8 cellular contexts compared by ENCODE assay signal in genomic region chr10:119667562-119668328, GRCh38. TPM values are rescaled to one million over a fixed set of nuclear protein-coding genes. Genes with fewer than 3 reads are reported as not detected.
A peak's percentile ranks its signal among the peaks of the same experiment; 100 is the strongest.
DNase-seq lines count a peak whose midpoint lies in the region; ATAC-seq, FAIRE-seq and TF ChIP-seq lines count a peak whose summit lies in the region.

No MANE protein-coding gene starts in this region.

- peak; percentile 52 to 85 for ATAC-seq in upper lobe of left lung (ENCODE audit: low FRiP score in 2 of 2)
- no peak for ATAC-seq in GM21825 (IDR thresholded peaks at IDR 0.05; ENCODE audit: unreplicated experiment)

- TF ChIP-seq CTCF in AG04449 (IDR thresholded peaks at IDR 0.05; ENCODE audit: insufficient read depth, low read length, missing control alignments) (peak; percentile 14), keratinocyte (optimal IDR thresholded peaks at IDR 0.05 in 1 of 3, IDR thresholded peaks at IDR 0.05 in 1 of 3, conservative IDR thresholded peaks at IDR 0.05 in 1 of 3; ENCODE audit: extremely low read depth in 1 of 3, insufficient read depth in 2 of 3, low read length in 3 of 3) (peak in 2 of 3 experiments; percentile 13 to 16), upper lobe of left lung (IDR thresholded peaks at IDR 0.05) (no peak)

- dilution Hi-C loops in keratinocyte (cut with MboI; ENCODE audit: extremely low pct_ligation_motif_present, low sequenced_read_pairs), result no loop called here

- H3K9me3 Mint-ChIP-seq in activated naive CD4-positive, alpha-beta T cell treated with anti-CD3 and anti-CD28 coated beads for 36 hours, result no peaks in the 10 kb centered on the region

- no peaks in the 10 kb centered on the region for H3K27me3 Mint-ChIP-seq in activated naive CD4-positive, alpha-beta T cell treated with anti-CD3 and anti-CD28 coated beads for 36 hours (ENCODE audit: low read depth)

- H3K79me2 ChIP-seq in keratinocyte (ENCODE audit: control insufficient read depth, insufficient read depth, low read length), result peaks cover 83% of the 10 kb centered on the region

- POLR2A ChIA-PET in AG04449 (lab: Yijun Ruan, JAX), result interaction anchor here (0.6 to 2.8 kb wide), 5 partner anchors 10 to 58 kb away, joined by 3 to 9 read pairs (median 4); partner anchors contain the start of gene BAG3

- H3K4me3 ChIP-seq in AG04449 (ENCODE audit: low read depth, low read length) (peak overlapping the region; percentile 33), keratinocyte (ENCODE audit: control insufficient read depth in 2 of 3, extremely low read depth in 1 of 3, insufficient read depth in 2 of 3, low read depth in 1 of 3, low read length in 3 of 3) (peak overlapping the region in 1 of 3 experiments; percentile 11), upper lobe of left lung (no peak overlapping the region)

- CTCF ChIA-PET in AG04449 (lab: Yijun Ruan, JAX), result interaction anchor here (1.0 to 3.7 kb wide), 5 partner anchors 14 to 59 kb away, joined by 3 to 25 read pairs (median 7); no protein-coding TSS in a partner anchor
- CTCF ChIA-PET in activated naive CD4-positive, alpha-beta T cell treated with anti-CD3 and anti-CD28 coated beads for 36 hours (lab: Charles Lee), result interaction anchor here (1.4 kb wide), 1 partner anchor 9 kb away, joined by 4 read pairs; no protein-coding TSS in a partner anchor

- 51 to 59% methylated on average over 6 to 12 of the region's 12 CpGs for WGBS in upper lobe of left lung, 2 donors

- FAIRE-seq in keratinocyte (lab: Jason Lieb, UNC), result peak; percentile 99

- H4K20me1 ChIP-seq in keratinocyte (ENCODE audit: control insufficient read depth, extremely low read depth, insufficient read depth, low read length), result peaks cover 13% of the 10 kb centered on the region

- H3K27ac Mint-ChIP-seq in activated naive CD4-positive, alpha-beta T cell treated with anti-CD3 and anti-CD28 coated beads for 36 hours, result no peak overlapping the region

- peaks cover 8% of the 10 kb centered on the region for H3K36me3 Mint-ChIP-seq in activated naive CD4-positive, alpha-beta T cell treated with anti-CD3 and anti-CD28 coated beads for 36 hours (ENCODE audit: low read depth)

- H3K27ac ChIP-seq in keratinocyte (ENCODE audit: control insufficient read depth, insufficient read depth, low read length), result peak overlapping the region; percentile 50
- H3K27ac ChIP-seq in upper lobe of left lung, result peak overlapping the region in 3 of 4 donors; percentile 10 to 63 (median 53)

- no peak overlapping the region for H2AFZ ChIP-seq in keratinocyte (ENCODE audit: control insufficient read depth, low read length)

- no peak for TF ChIP-seq POLR2A in upper lobe of left lung (IDR thresholded peaks at IDR 0.05)

- H3K4me3 Mint-ChIP-seq in activated naive CD4-positive, alpha-beta T cell treated with anti-CD3 and anti-CD28 coated beads for 36 hours, result no peak overlapping the region

- DNase-seq in AG04449 (ENCODE audit: low read depth, low spot score) (peak; percentile 79), HUDEP-2 (lab: John Stamatoyannopoulos, UW; ENCODE audit: unreplicated experiment in 76 of 76) (peak in 51 of 76 experiments; percentile 4 to 61 (median 26)), astrocyte of the hippocampus (ENCODE audit: low read depth, low spot score) (peak; percentile 97), keratinocyte (ENCODE audit: low read depth, low spot score) (peak; percentile 90), upper lobe of left lung (peak in 1 of 2 donors; percentile 49)
- DNase-seq in stimulated activated CD4-positive, alpha-beta T cell treated with anti-CD3 and anti-CD28 coated beads, Interleukin-1b, Interleukin-23, amount 100 ng/mL, for 48 hours, result no peak
- no peak for DNase-seq in activated naive CD4-positive, alpha-beta T cell treated with anti-CD3 and anti-CD28 coated beads for 36 hours

- H3K4me1 Mint-ChIP-seq in activated naive CD4-positive, alpha-beta T cell treated with anti-CD3 and anti-CD28 coated beads for 36 hours (ENCODE audit: low read depth), result peaks cover 35% of the 10 kb centered on the region

- H3K36me3 ChIP-seq in keratinocyte (ENCODE audit: control insufficient read depth in 2 of 2, extremely low read depth in 1 of 2, insufficient read depth in 2 of 2, low read length in 2 of 2) (peaks cover 29 to 47% of the 10 kb centered on the region in 2 experiments), upper lobe of left lung (peaks cover 16 to 33% (median 31%) of the 10 kb centered on the region in 4 donors)

- H3K27me3 ChIP-seq in keratinocyte (ENCODE audit: control insufficient read depth, extremely low read depth, insufficient read depth, low read length) (no peaks in the 10 kb centered on the region), upper lobe of left lung (no peaks in the 10 kb centered on the region)

- no peak for TF ChIP-seq EP300 in upper lobe of left lung (IDR thresholded peaks at IDR 0.05)

- H3K9me3 ChIP-seq in keratinocyte (ENCODE audit: control insufficient read depth, low read depth, low read length) (no peaks in the 10 kb centered on the region), upper lobe of left lung (no peaks in the 10 kb centered on the region)

- peak overlapping the region; percentile 52 for H3K4me2 ChIP-seq in keratinocyte (ENCODE audit: control insufficient read depth, extremely low read depth, insufficient read depth, low read depth, low read length)

- peaks cover 8% of the 10 kb centered on the region for H3K9me1 ChIP-seq in keratinocyte (ENCODE audit: control insufficient read depth, extremely low read depth, insufficient read depth, low read length)

- peak overlapping the region; percentile 48 for H3K9ac ChIP-seq in keratinocyte (ENCODE audit: control insufficient read depth, extremely low read depth, insufficient read depth, low read length)

- H3K4me1 ChIP-seq in keratinocyte (ENCODE audit: control insufficient read depth, extremely low read depth, insufficient read depth, low read length) (peaks cover 77% of the 10 kb centered on the region), upper lobe of left lung (peaks cover 38 to 59% (median 44%) of the 10 kb centered on the region in 4 donors)

- intact Hi-C loops in activated naive CD4-positive, alpha-beta T cell treated with anti-CD3 and anti-CD28 coated beads for 36 hours (cut with micrococcal nuclease), result no loop called here

RNA-seq across cellular contexts. Expression of gene BAG3, which starts 16.6 kb away (rescaled TPM):
- polyA plus RNA-seq in keratinocyte, result 15.2 to 84.7 TPM (median 26.2 TPM) in 3 replicates
- 419 TPM for polyA plus RNA-seq in keratinocyte (2011; ENCODE audit: low read depth)
- 51.0 and 71.3 TPM in 2 replicates for polyA plus RNA-seq in keratinocyte (2011; cell fraction: cytosol; rRNA removed)
- 98.1 and 123 TPM in 2 replicates for polyA plus RNA-seq in keratinocyte (2011; cell fraction: nucleus; rRNA removed)
- 152 and 176 TPM in 2 replicates for polyA plus RNA-seq in keratinocyte (2012; ENCODE audit: low replicate concordance)
- 14.0 to 96.2 TPM (median 28.4 TPM) in 3 replicates for polyA minus RNA-seq in keratinocyte
- polyA minus RNA-seq in keratinocyte (2011; cell fraction: cytosol; rRNA and poly(A)+ RNA removed), result 65.0 TPM
- polyA minus RNA-seq in keratinocyte (2011; cell fraction: nucleus; rRNA and poly(A)+ RNA removed), result 43.2 and 64.7 TPM in 2 replicates
- total RNA-seq in upper lobe of left lung, result 10 to 100 TPM; 23.0 to 53.8 (median 40.3) TPM
- total RNA-seq in activated naive CD4-positive, alpha-beta T cell treated with anti-CD3 and anti-CD28 coated beads for 36 hours, result 10 to 100 TPM; 20.9 to 24.3 TPM

RNA-seq across cellular contexts. Expression of gene INPP5F, which starts 58.1 kb away (rescaled TPM):
- polyA plus RNA-seq in keratinocyte, result 12.1 to 21.1 TPM (median 20.2 TPM) in 3 replicates
- 8.3 TPM for polyA plus RNA-seq in keratinocyte (2011; ENCODE audit: low read depth)
- 11.9 and 17.5 TPM in 2 replicates for polyA plus RNA-seq in keratinocyte (2011; cell fraction: cytosol; rRNA removed)
- polyA plus RNA-seq in keratinocyte (2011; cell fraction: nucleus; rRNA removed), result 21.4 and 25.6 TPM in 2 replicates
- 7.6 and 19.0 TPM in 2 replicates for polyA plus RNA-seq in keratinocyte (2012; ENCODE audit: low replicate concordance)
- 7.1 to 19.7 TPM (median 8.4 TPM) in 3 replicates for polyA minus RNA-seq in keratinocyte
- polyA minus RNA-seq in keratinocyte (2011; cell fraction: cytosol; rRNA and poly(A)+ RNA removed), result 10.6 TPM
- polyA minus RNA-seq in keratinocyte (2011; cell fraction: nucleus; rRNA and poly(A)+ RNA removed), result 15.1 and 37.9 TPM in 2 replicates
- 10 to 100 TPM in 3 of 6 donors, 1 to 10 TPM in 3; 6.7 to 14.4 (median 10.1) TPM for total RNA-seq in upper lobe of left lung
- 10 to 100 TPM; 10.5 to 10.9 TPM for total RNA-seq in activated naive CD4-positive, alpha-beta T cell treated with anti-CD3 and anti-CD28 coated beads for 36 hours

Comparison
In these comparisons a context has a peak if more than half of its experiments do, and no peak if none do; other contexts are left out.
1. DNase-seq: peak in AG04449 (single experiment), HUDEP-2 (51 of 76), astrocyte of the hippocampus (single experiment) and keratinocyte (single experiment); none in stimulated activated CD4-positive, alpha-beta T cell treated with anti-CD3 and anti-CD28 coated beads, Interleukin-1b, Interleukin-23, amount 100 ng/mL, for 48 hours (single experiment) and activated naive CD4-positive, alpha-beta T cell treated with anti-CD3 and anti-CD28 coated beads for 36 hours (single experiment).
2. CTCF ChIP-seq: peak in AG04449 (single experiment) and keratinocyte (2 of 3); none in upper lobe of left lung (0 of 6).